Comparison of ENCODE assay signal across 23 cellular contexts in the genomic region with DNA sequence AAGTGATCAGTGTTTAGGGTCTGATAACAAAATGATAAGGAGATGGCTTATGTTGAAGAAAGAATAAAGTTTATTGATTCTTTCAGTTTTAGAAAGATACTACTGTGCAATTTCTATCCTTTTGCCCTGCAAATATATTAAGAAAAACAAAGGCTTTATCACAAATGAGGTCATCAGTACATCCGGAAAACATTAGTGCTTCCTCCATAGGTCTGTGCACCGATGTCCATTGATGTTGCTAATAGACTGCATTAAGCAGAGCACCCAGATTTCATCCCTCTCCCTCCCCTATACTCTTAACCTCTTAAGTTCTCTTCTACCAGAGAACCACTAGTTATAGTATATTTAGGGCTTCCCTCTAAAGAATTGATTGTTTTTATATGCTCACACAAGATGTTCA. TPM values are rescaled to one million over a fixed set of nuclear protein-coding genes. Genes with fewer than 3 reads are reported as not detected.
"Had no signal": no experiment of that assay in that cellular context is flagged by ENCODE, and none has a peak within 500 bp of the region (broad histone marks: within the 10 kb centered on the region; RNA-seq: fewer than 3 reads in every experiment).

No MANE protein-coding gene starts in this region.

- H3K4me1 ChIP-seq: parathyroid adenoma, right lobe of liver, tibial nerve had no signal

- H3K27me3 ChIP-seq: dorsolateral prefrontal cortex, neutrophil, right lobe of liver, tibial nerve, upper lobe of left lung had no signal

- H3K27ac ChIP-seq: dorsolateral prefrontal cortex, neutrophil, parathyroid adenoma, right lobe of liver, thoracic aorta, tibial nerve had no signal

- H3K9ac ChIP-seq: parathyroid adenoma had no signal

- H3K4me3 ChIP-seq: dorsolateral prefrontal cortex, lung, mucosa of descending colon, right lobe of liver, thoracic aorta, tibial nerve, upper lobe of left lung had no signal

- H3K79me2 ChIP-seq: parathyroid adenoma had no signal

- FAIRE-seq: kidney, small intestine, urothelium cell line had no signal

- DNase-seq: cortex of kidney; dorsolateral prefrontal cortex; effector CD4-positive, alpha-beta T cell; foreskin melanocyte; head of caudate nucleus; kidney; mesenchymal stem cell; mucosa of descending colon; naive B cell; right lobe of liver; small intestine; stimulated activated CD4-positive, alpha-beta T cell treated with anti-CD3 and anti-CD28 coated beads, Interleukin-15, amount 100 ng/mL, for 24 hours; stimulated activated CD4-positive, alpha-beta T cell treated with anti-CD3 and anti-CD28 coated beads, Interleukin-2, amount 100 ng/mL, for 48 hours; stimulated activated naive B cell treated with anti-CD40 and anti-IgM and Interleukin-4, amounts not matched to agents 10 μg/mL and 1 μg/mL and 100 μg/mL, for 72 hours; upper lobe of left lung had no signal

- H3K36me3 ChIP-seq: neutrophil, right lobe of liver, thoracic aorta, tibial nerve, upper lobe of left lung had no signal

- H3K9me3 ChIP-seq: mucosa of descending colon, neutrophil, right lobe of liver, thoracic aorta, tibial nerve, upper lobe of left lung had no signal

- H2AFZ ChIP-seq: parathyroid adenoma had no signal

RNA-seq across cellular contexts. Expression of gene HHIP, which starts 53.7 kb away (rescaled TPM):
- total RNA-seq: esophagus mucosa; natural killer cell treated with Interleukin-12 subunit alpha and Interleukin-12 subunit beta and Interleukin-15 and Interleukin-18, amount 100 ng/mL, for 72 hours had no signal
